Comparison of ENCODE assay signal across 1 cellular context in genomic region chr17:74430706-74431567, GRCh38.
TF ChIP-seq lines count a peak whose summit lies in the region.

No MANE protein-coding gene starts in this region.

TF ChIP-seq in HepG2, 621 proteins besides CTCF, POLR2A, EP300 and RAD21 (continued from another document and continues in another):
- TF ChIP-seq SNAPC4 (CRISPR knock-in tag; IDR thresholded peaks at IDR 0.05) (no peak), HINFP (CRISPR knock-in tag; IDR thresholded peaks at IDR 0.05; ENCODE audit: low read depth) (peak; percentile 34; the same call in 1 of the 2 replicates), NR2C2 (CRISPR knock-in tag; IDR thresholded peaks at IDR 0.05; ENCODE audit: borderline replicate concordance) (peak; percentile 52; the same call in 1 of the 2 replicates), ZNF704 (CRISPR knock-in tag; IDR thresholded peaks at IDR 0.05; ENCODE audit: borderline replicate concordance) (no peak), ZBTB37 (CRISPR knock-in tag; IDR thresholded peaks at IDR 0.05) (no peak), CERS6 (CRISPR knock-in tag; IDR thresholded peaks at IDR 0.05) (no peak), TFDP1 (CRISPR knock-in tag; IDR thresholded peaks at IDR 0.05; ENCODE audit: borderline replicate concordance) (0 out of 2 replicates have a peak, but pooled peaks have one; percentile 7), ZFP90 (CRISPR knock-in tag; IDR thresholded peaks at IDR 0.05; ENCODE audit: borderline replicate concordance) (peak; percentile 76; the same call in 1 of the 2 replicates), ZBTB42 (CRISPR knock-in tag; IDR thresholded peaks at IDR 0.05) (no peak), ZBTB49 (CRISPR knock-in tag; IDR thresholded peaks at IDR 0.05; ENCODE audit: borderline replicate concordance) (0 out of 2 replicates have a peak, but pooled peaks have one; percentile 7), ZSCAN9 (CRISPR knock-in tag; IDR thresholded peaks at IDR 0.05; ENCODE audit: borderline replicate concordance) (no peak; the same call in none of the 2 replicates), IRF9 (CRISPR knock-in tag; IDR thresholded peaks at IDR 0.05; ENCODE audit: borderline replicate concordance) (0 out of 2 replicates have a peak, but pooled peaks have one; percentile 20), TERF1 (CRISPR knock-in tag; IDR thresholded peaks at IDR 0.05) (no peak), ZNF446 (CRISPR knock-in tag; IDR thresholded peaks at IDR 0.05) (0 out of 2 replicates have a peak, but pooled peaks have one; percentile 24), MED1 (CRISPR knock-in tag; IDR thresholded peaks at IDR 0.05) (peak; percentile 76), ZNF552 (CRISPR knock-in tag; IDR thresholded peaks at IDR 0.05; ENCODE audit: borderline replicate concordance) (no peak), ZNF720 (CRISPR knock-in tag; IDR thresholded peaks at IDR 0.05) (no peak), FLYWCH1 (CRISPR knock-in tag; IDR thresholded peaks at IDR 0.05) (no peak), KDM4B (CRISPR knock-in tag; IDR thresholded peaks at IDR 0.05) (peak; percentile 86; the same call in 1 of the 2 replicates), REL (CRISPR knock-in tag; conservative IDR thresholded peaks at IDR 0.05) (no peak; the same call in 1 of the 2 replicates), ZNF142 (CRISPR knock-in tag; IDR thresholded peaks at IDR 0.05) (peak; percentile 82), ARID3A (IDR thresholded peaks at IDR 0.05; ENCODE audit: low read depth, low read length) (peak; percentile 55; the same call in 1 of the 2 replicates), TMF1 (CRISPR knock-in tag; IDR thresholded peaks at IDR 0.05; ENCODE audit: low read depth) (peak; percentile 56), ZNF660 (CRISPR knock-in tag; IDR thresholded peaks at IDR 0.05; ENCODE audit: borderline replicate concordance, low read depth) (no peak), HCFC1 (IDR thresholded peaks at IDR 0.05; ENCODE audit: low read depth, low read length) (no peak), ZNF780A (CRISPR knock-in tag; IDR thresholded peaks at IDR 0.05) (no peak; the same call in 1 of the 2 replicates)
